ENCODE assay signal across 8 cellular contexts in genomic region chrX:71253253-71254091, GRCh38. TPM values are rescaled to one million over a fixed set of nuclear protein-coding genes. Genes with fewer than 3 reads are reported as not detected.
DNase-seq lines count a peak whose midpoint lies in the region; ATAC-seq and TF ChIP-seq lines count a peak whose summit lies in the region.

No MANE protein-coding gene starts in this region.

- H3K9me3 ChIP-seq in Loucy (ENCODE audit: insufficient read depth, low read depth, low read length) (no peaks in the 10 kb centered on the region), endocrine pancreas (ENCODE audit: control insufficient read depth, low read length) (no peaks in the 10 kb centered on the region), mucosa of descending colon (no peaks in the 10 kb centered on the region), thyroid gland (no peaks in the 10 kb centered on the region)

- DNase-seq in activated CD4-positive, alpha-beta memory T cell treated with anti-CD3 and anti-CD28 coated beads, Interleukin-2, amount 10 ng/mL, durations not matched to agents 7 days and 5 days = peak; percentile 44
- DNase-seq in mucosa of descending colon = peak in 2 of 3 donors; percentile 35 to 67
- DNase-seq in thyroid gland = peak; percentile 43 to 44

- TF ChIP-seq CTCF in Loucy (conservative IDR thresholded peaks at IDR 0.05; ENCODE audit: low read length) (peak; percentile 61), mucosa of descending colon (IDR thresholded peaks at IDR 0.05) (no peak), thyroid gland (IDR thresholded peaks at IDR 0.05) (peak in 4 of 6 experiments; percentile 17 to 44 (median 20))

- POLR2A ChIA-PET in activated CD4-positive, alpha-beta memory T cell treated with anti-CD3 and anti-CD28 coated beads, Interleukin-2, amount 10 ng/mL, durations not matched to agents 7 days and 5 days (lab: Charles Lee) = interaction anchor here (1.0 to 3.7 kb wide), 7 partner anchors 30 to 281 kb away, joined by 3 to 28 read pairs (median 4); partner anchors contain the start of genes NONO, OGT, SNX12 and TAF1

- H3K9me3 Mint-ChIP-seq in activated CD4-positive, alpha-beta memory T cell treated with anti-CD3 and anti-CD28 coated beads, Interleukin-2, amount 10 ng/mL, durations not matched to agents 7 days and 5 days = no peaks in the 10 kb centered on the region

- no peaks in the 10 kb centered on the region for H3F3A ChIP-seq in Loucy (ENCODE audit: low read depth)

- H3K27ac Mint-ChIP-seq in activated CD4-positive, alpha-beta memory T cell treated with anti-CD3 and anti-CD28 coated beads, Interleukin-2, amount 10 ng/mL, durations not matched to agents 7 days and 5 days = peak overlapping the region; percentile 75

- peaks cover 13% of the 10 kb centered on the region for H3K36me3 Mint-ChIP-seq in activated CD4-positive, alpha-beta memory T cell treated with anti-CD3 and anti-CD28 coated beads, Interleukin-2, amount 10 ng/mL, durations not matched to agents 7 days and 5 days (ENCODE audit: low read depth)

- H3K9me2 ChIP-seq in Loucy (replicated peaks; ENCODE audit: low read depth, low read length) = no peaks in the 10 kb centered on the region

- H3K4me1 Mint-ChIP-seq in activated CD4-positive, alpha-beta memory T cell treated with anti-CD3 and anti-CD28 coated beads, Interleukin-2, amount 10 ng/mL, durations not matched to agents 7 days and 5 days = peaks cover 33% of the 10 kb centered on the region

- no peak for TF ChIP-seq POLR2A in thyroid gland (IDR thresholded peaks at IDR 0.05)

- 0 to 2% methylated on average over 9 to 14 of the region's 35 CpGs for WGBS in thyroid gland, 2 donors

- H3K36me3 ChIP-seq in Loucy (ENCODE audit: insufficient read depth, low read length) (peaks cover 14% of the 10 kb centered on the region; the same call in 1 of the 2 replicates), endocrine pancreas (ENCODE audit: control insufficient read depth, insufficient read depth, low read length) (no peaks in the 10 kb centered on the region), mucosa of descending colon (ENCODE audit: low read depth) (no peaks in the 10 kb centered on the region), thyroid gland (peaks cover 8% of the 10 kb centered on the region in 2 donors)

- H3K79me2 ChIP-seq in Loucy (ENCODE audit: insufficient read depth, low read length) = peaks cover 42% of the 10 kb centered on the region

- H3K4me3 ChIP-seq in GM08714 (ENCODE audit: low read length) (peak overlapping the region; percentile 84), Loucy (ENCODE audit: low read length, poor library complexity, severe bottlenecking) (peak overlapping the region; percentile 91), endocrine pancreas (ENCODE audit: control insufficient read depth, insufficient read depth, low read length) (no peak overlapping the region), mucosa of descending colon (peak overlapping the region; percentile 24), thyroid gland (replicated peaks in 1 of 3) (peak overlapping the region in 2 of 3 donors; percentile 48 to 64)

- no peaks in the 10 kb centered on the region for H3K27me3 Mint-ChIP-seq in activated CD4-positive, alpha-beta memory T cell treated with anti-CD3 and anti-CD28 coated beads, Interleukin-2, amount 10 ng/mL, durations not matched to agents 7 days and 5 days

- peaks cover 21% of the 10 kb centered on the region for H3K4me1 ChIP-seq in Loucy (ENCODE audit: insufficient read depth, low read length, poor library complexity, severe bottlenecking)
- no peaks in the 10 kb centered on the region for H3K4me1 ChIP-seq in endocrine pancreas (ENCODE audit: control insufficient read depth, insufficient read depth, low read length)
- H3K4me1 ChIP-seq in mucosa of descending colon (ENCODE audit: low read depth) = no peaks in the 10 kb centered on the region
- H3K4me1 ChIP-seq in thyroid gland = peaks cover 9 to 15% of the 10 kb centered on the region in 2 donors

- H3K9ac ChIP-seq in Loucy (ENCODE audit: low read depth, low read length, poor library complexity, severe bottlenecking) (peak overlapping the region; percentile 99), endocrine pancreas (ENCODE audit: control insufficient read depth, insufficient read depth, low read length) (peak overlapping the region; percentile 62)

- peak overlapping the region; percentile 89 for H3K4me3 Mint-ChIP-seq in activated CD4-positive, alpha-beta memory T cell treated with anti-CD3 and anti-CD28 coated beads, Interleukin-2, amount 10 ng/mL, durations not matched to agents 7 days and 5 days

- H3K27ac ChIP-seq in thyroid gland = peak overlapping the region in 2 of 3 donors; percentile 66 to 80

- no peak overlapping the region; the same call in 1 of the 2 replicates for H2AFZ ChIP-seq in Loucy (ENCODE audit: low read length)

- intact Hi-C loops in mucosa of descending colon (cut with DNase I, micrococcal nuclease) = no loop called here
- intact Hi-C loops in thyroid gland (cut with DNase I) = no loop called here

- H3K4me2 ChIP-seq in Loucy (ENCODE audit: low read depth, low read length, poor library complexity, severe bottlenecking) = peak overlapping the region; percentile 98

- peaks cover 16% of the 10 kb centered on the region for H4K20me1 ChIP-seq in Loucy (ENCODE audit: insufficient read depth, low read length, poor library complexity, severe bottlenecking)

- CTCF ChIA-PET in activated CD4-positive, alpha-beta memory T cell treated with anti-CD3 and anti-CD28 coated beads, Interleukin-2, amount 10 ng/mL, durations not matched to agents 7 days and 5 days (lab: Charles Lee) = interaction anchor here (1.1 to 1.2 kb wide), 2 partner anchors 30 to 112 kb away, joined by 4 to 5 read pairs; partner anchors contain the start of genes NONO and TAF1

- H3K27me3 ChIP-seq in Loucy (ENCODE audit: insufficient read depth, low read length, poor library complexity, severe bottlenecking) (no peaks in the 10 kb centered on the region), endocrine pancreas (ENCODE audit: control insufficient read depth, insufficient read depth, low read length) (no peaks in the 10 kb centered on the region), thyroid gland (no peaks in the 10 kb centered on the region)

- ATAC-seq in mucosa of descending colon = no peak
- ATAC-seq in GM18520 (IDR thresholded peaks at IDR 0.05; ENCODE audit: unreplicated experiment) = no peak
- no peak for ATAC-seq in HG03280 (IDR thresholded peaks at IDR 0.05; ENCODE audit: unreplicated experiment)

RNA-seq across cellular contexts. Expression of gene ZMYM3, which starts 0.5 kb away (rescaled TPM):
- total RNA-seq in activated CD4-positive, alpha-beta memory T cell treated with anti-CD3 and anti-CD28 coated beads, Interleukin-2, amount 10 ng/mL, durations not matched to agents 7 days and 5 days = 10 to 100 TPM; 21.5 to 22.2 TPM
- 10 to 100 TPM; 13.7 to 24.9 (median 16.4) TPM for total RNA-seq in mucosa of descending colon
- 10 to 100 TPM; 17.7 to 27.4 (median 20.5) TPM for total RNA-seq in thyroid gland

RNA-seq across cellular contexts. Expression of gene NONO, which starts 30.0 kb away (rescaled TPM):
- total RNA-seq in activated CD4-positive, alpha-beta memory T cell treated with anti-CD3 and anti-CD28 coated beads, Interleukin-2, amount 10 ng/mL, durations not matched to agents 7 days and 5 days = 100 to 1,000 TPM; 376 to 400 TPM
- total RNA-seq in mucosa of descending colon (100 to 1,000 TPM; 166 to 218 (median 197) TPM), thyroid gland (100 to 1,000 TPM; 221 to 281 (median 255) TPM)

RNA-seq across cellular contexts. Expression of gene GJB1, which starts 30.4 kb away (rescaled TPM):
- total RNA-seq in activated CD4-positive, alpha-beta memory T cell treated with anti-CD3 and anti-CD28 coated beads, Interleukin-2, amount 10 ng/mL, durations not matched to agents 7 days and 5 days = not detected
- total RNA-seq in mucosa of descending colon (10 to 100 TPM; 24.2 to 78.9 (median 58.2) TPM), thyroid gland (not detected)

RNA-seq across cellular contexts. Expression of gene ITGB1BP2, which starts 48.1 kb away (rescaled TPM):
- total RNA-seq in activated CD4-positive, alpha-beta memory T cell treated with anti-CD3 and anti-CD28 coated beads, Interleukin-2, amount 10 ng/mL, durations not matched to agents 7 days and 5 days = 1 to 10 TPM; 2.9 to 4.4 TPM
- total RNA-seq in mucosa of descending colon (1 to 10 TPM; 1.3 to 5.9 (median 1.6) TPM), thyroid gland (1 to 10 TPM in 1 of 4 donors, under 1 TPM in 2, not detected in 1; 0.33 to 1.0 (median 0.67) TPM)

Comparison
In these comparisons a context has a peak if more than half of its experiments do, and no peak if none do; other contexts are left out.
1. RNA of gene GJB1, which starts 30.4 kb away (total RNA-seq): 24.2 to 78.9 TPM in mucosa of descending colon; not detected in activated CD4-positive, alpha-beta memory T cell treated with anti-CD3 and anti-CD28 coated beads, Interleukin-2, amount 10 ng/mL, durations not matched to agents 7 days and 5 days and not detected in thyroid gland; every median in the first group is over 10 times any median in the second.
2. Peak in every context shown above with its lines, with median percentiles within 50 percentile points of each other: DNase-seq.